Comparison of ENCODE assay signal across 8 cellular contexts in the genomic region with DNA sequence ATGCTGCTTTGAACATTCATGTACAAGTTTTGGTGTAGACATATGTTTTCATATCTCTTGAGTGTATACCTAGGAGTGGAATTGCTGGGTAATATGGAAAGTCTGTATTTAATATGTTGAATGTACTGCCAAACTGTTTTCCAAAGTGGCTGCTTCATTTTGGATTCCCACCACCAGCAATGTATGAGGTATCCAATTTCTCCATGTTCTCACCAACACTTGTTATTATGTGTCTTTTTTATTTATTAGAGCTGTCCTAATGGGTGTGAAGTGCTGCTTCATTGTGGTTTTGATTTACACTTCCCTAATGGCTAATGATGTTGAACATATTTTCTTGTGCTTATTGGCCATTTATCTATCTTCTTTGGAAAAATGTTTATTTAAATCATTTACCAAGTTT.
"Had no signal": no experiment of that assay in that cellular context is flagged by ENCODE, and none has a peak within 500 bp of the region (broad histone marks: within the 10 kb centered on the region; RNA-seq: fewer than 3 reads in every experiment).

No MANE protein-coding gene starts in this region.

- ATAC-seq: GM12878 had no signal

- FAIRE-seq: G401.6, GM12878, GM12891, GM12892, GM18507, GM19239 had no signal

- H3K4me3 ChIP-seq: GM12878 had no signal

- DNase-seq: GDM1, GF-D8 had no signal
